28 cellular contexts compared by ENCODE assay signal in genomic region chr17:28092109-28092508, GRCh38.
"Had no signal": no experiment of that assay in that cellular context is flagged by ENCODE, and none has a peak within 500 bp of the region (broad histone marks: within the 10 kb centered on the region; RNA-seq: fewer than 3 reads in every experiment).

No MANE protein-coding gene starts in this region.

- H3K27ac ChIP-seq: colonic mucosa, dorsolateral prefrontal cortex, neutrophil, pancreas, psoas muscle, right atrium auricular region had no signal

- H3K27me3 ChIP-seq: colonic mucosa, dorsolateral prefrontal cortex, neutrophil, pancreas, right atrium auricular region, thyroid gland had no signal

- FAIRE-seq: bronchial epithelial cell, endothelial cell of umbilical vein, pancreas had no signal

- H3K4me1 ChIP-seq: colonic mucosa had no signal

- DNase-seq: activated B cell treated with CpG ODN at 0.5 μM for 24 hours; activated CD4-positive, alpha-beta T cell treated with anti-CD3 and anti-CD28 coated beads for 4 hours; activated CD4-positive, alpha-beta T cell treated with anti-CD3 and anti-CD28 coated beads, Interleukin-2, amount 50 U/mL, for 48 hours; activated CD8-positive, alpha-beta memory T cell treated with anti-CD3 and anti-CD28 coated beads, Interleukin-2, amount 50 U/mL, for 48 hours; activated effector memory CD4-positive, alpha-beta T cell treated with Interleukin-2 at 50 U/mL for 16 hours; activated naive CD4-positive, alpha-beta T cell treated with anti-CD3 and anti-CD28 coated beads for 36 hours; activated naive CD8-positive, alpha-beta T cell treated with anti-CD3 and anti-CD28 coated beads, Interleukin-2, amount 10 ng/mL, durations not matched to agents 7 days and 5 days; activated T-cell treated with anti-CD3 and anti-CD28 coated beads, Interleukin-2, amount 50 U/mL, for 48 hours; amniotic stem cell; colonic mucosa; dorsolateral prefrontal cortex; effector memory CD8-positive, alpha-beta T cell; foreskin melanocyte; left ventricle myocardium superior; mammary epithelial cell; naive thymus-derived CD8-positive, alpha-beta T cell; pancreas; psoas muscle; stimulated activated CD4-positive, alpha-beta T cell treated with anti-CD3 and anti-CD28 coated beads, Interleukin-12 subunit alpha, Interleukin-12 subunit beta, amount 100 ng/mL, for 4 hours; stimulated activated CD4-positive, alpha-beta T cell treated with anti-CD3 and anti-CD28 coated beads, Interleukin-4, amount 100 ng/mL, for 4 hours; substantia nigra; T-helper 9 cell; thyroid gland had no signal

- H3K36me3 ChIP-seq: colonic mucosa, neutrophil, pancreas, right atrium auricular region, thyroid gland had no signal

- H3K4me3 ChIP-seq: colonic mucosa, dorsolateral prefrontal cortex, pancreas, psoas muscle, right atrium auricular region, thyroid gland had no signal

- ATAC-seq: effector memory CD8-positive, alpha-beta T cell; esophagus mucosa; left ventricle myocardium superior; naive thymus-derived CD8-positive, alpha-beta T cell; psoas muscle had no signal

- H3K9me3 ChIP-seq: colonic mucosa, neutrophil, pancreas, psoas muscle, thyroid gland had no signal
